Comparison of ENCODE assay signal across 1 cellular context in the genomic region with DNA sequence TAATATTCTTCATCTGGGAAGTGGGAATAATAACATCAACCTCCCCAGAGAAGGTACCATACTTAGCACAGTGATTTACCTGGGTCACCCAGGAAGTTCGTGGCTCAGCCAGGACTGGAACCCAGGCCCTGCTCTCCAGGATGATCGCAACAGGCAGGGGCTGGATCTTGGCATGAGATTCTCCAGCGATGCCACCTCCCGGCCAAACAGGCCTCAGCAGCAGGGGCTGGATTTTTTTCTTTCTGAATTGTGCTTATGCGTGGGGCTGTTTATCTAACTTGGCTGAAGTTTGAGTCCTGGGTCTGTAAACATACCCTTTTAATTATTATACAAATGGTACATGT.
TF ChIP-seq lines count a peak whose summit lies in the region.

No MANE protein-coding gene starts in this region.

TF ChIP-seq in HepG2, 621 proteins besides CTCF, POLR2A, EP300 and RAD21 (continued from another document and continues in another):
- TF ChIP-seq DZIP1 (CRISPR knock-in tag; IDR thresholded peaks at IDR 0.05): no peak
- TF ChIP-seq, protein P1, sequence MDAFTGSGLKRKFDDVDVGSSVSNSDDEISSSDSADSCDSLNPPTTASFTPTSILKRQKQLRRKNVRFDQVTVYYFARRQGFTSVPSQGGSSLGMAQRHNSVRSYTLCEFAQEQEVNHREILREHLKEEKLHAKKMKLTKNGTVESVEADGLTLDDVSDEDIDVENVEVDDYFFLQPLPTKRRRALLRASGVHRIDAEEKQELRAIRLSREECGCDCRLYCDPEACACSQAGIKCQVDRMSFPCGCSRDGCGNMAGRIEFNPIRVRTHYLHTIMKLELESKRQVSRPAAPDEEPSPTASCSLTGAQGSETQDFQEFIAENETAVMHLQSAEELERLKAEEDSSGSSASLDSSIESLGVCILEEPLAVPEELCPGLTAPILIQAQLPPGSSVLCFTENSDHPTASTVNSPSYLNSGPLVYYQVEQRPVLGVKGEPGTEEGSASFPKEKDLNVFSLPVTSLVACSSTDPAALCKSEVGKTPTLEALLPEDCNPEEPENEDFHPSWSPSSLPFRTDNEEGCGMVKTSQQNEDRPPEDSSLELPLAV (CRISPR knock-in tag; conservative IDR thresholded peaks at IDR 0.05; ENCODE audit: low read depth): no peak
- TF ChIP-seq ZNF589 (CRISPR knock-in tag; conservative IDR thresholded peaks at IDR 0.05): no peak
- no peak for TF ChIP-seq HOXD1 (CRISPR knock-in tag; IDR thresholded peaks at IDR 0.05)
- TF ChIP-seq PITX1 (CRISPR knock-in tag; IDR thresholded peaks at IDR 0.05): no peak; the same call in 1 of the 2 replicates
- no peak for TF ChIP-seq ZNF7 (CRISPR knock-in tag; IDR thresholded peaks at IDR 0.05)
- 0 out of 2 replicates have a peak, but pooled peaks have one; percentile 64 for TF ChIP-seq ZNF274 (CRISPR knock-in tag; IDR thresholded peaks at IDR 0.05)
- peak; percentile 44; the same call in 1 of the 2 replicates for TF ChIP-seq ZNF652 (CRISPR knock-in tag; IDR thresholded peaks at IDR 0.05; ENCODE audit: borderline replicate concordance, low read depth)
- TF ChIP-seq FOXA3 (CRISPR knock-in tag; IDR thresholded peaks at IDR 0.05): peak; percentile 22; the same call in 1 of the 2 replicates
- TF ChIP-seq BHLHE40 (IDR thresholded peaks at IDR 0.05; ENCODE audit: low read length): no peak
- no peak for TF ChIP-seq THYN1 (CRISPR knock-in tag; IDR thresholded peaks at IDR 0.05; ENCODE audit: borderline replicate concordance, low read depth)
- TF ChIP-seq YY1 (IDR thresholded peaks at IDR 0.05; ENCODE audit: insufficient read depth, insufficient replicate concordance, low read depth, low read length): no peak
- 0 out of 2 replicates have a peak, but pooled peaks have one; percentile 29 for TF ChIP-seq HDAC1 (CRISPR knock-in tag; IDR thresholded peaks at IDR 0.05)
- no peak for TF ChIP-seq ZNF646 (CRISPR knock-in tag; IDR thresholded peaks at IDR 0.05)
- no peak for TF ChIP-seq SMYD3 (CRISPR knock-in tag; IDR thresholded peaks at IDR 0.05)
- no peak for TF ChIP-seq REXO4 (CRISPR knock-in tag; IDR thresholded peaks at IDR 0.05; ENCODE audit: borderline replicate concordance)
- no peak for TF ChIP-seq RFX3 (CRISPR knock-in tag; IDR thresholded peaks at IDR 0.05)
- no peak for TF ChIP-seq ZNF317 (CRISPR knock-in tag; IDR thresholded peaks at IDR 0.05)
- TF ChIP-seq, protein P2, sequence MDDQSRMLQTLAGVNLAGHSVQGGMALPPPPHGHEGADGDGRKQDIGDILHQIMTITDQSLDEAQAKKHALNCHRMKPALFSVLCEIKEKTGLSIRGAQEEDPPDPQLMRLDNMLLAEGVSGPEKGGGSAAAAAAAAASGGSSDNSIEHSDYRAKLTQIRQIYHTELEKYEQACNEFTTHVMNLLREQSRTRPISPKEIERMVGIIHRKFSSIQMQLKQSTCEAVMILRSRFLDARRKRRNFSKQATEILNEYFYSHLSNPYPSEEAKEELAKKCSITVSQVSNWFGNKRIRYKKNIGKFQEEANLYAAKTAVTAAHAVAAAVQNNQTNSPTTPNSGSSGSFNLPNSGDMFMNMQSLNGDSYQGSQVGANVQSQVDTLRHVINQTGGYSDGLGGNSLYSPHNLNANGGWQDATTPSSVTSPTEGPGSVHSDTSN (CRISPR knock-in tag; IDR thresholded peaks at IDR 0.05; ENCODE audit: borderline replicate concordance): no peak
- TF ChIP-seq RBM22 (optimal IDR thresholded peaks at IDR 0.05; ENCODE audit: low read length): no peak
- no peak for TF ChIP-seq DR1 (CRISPR knock-in tag; IDR thresholded peaks at IDR 0.05)
- no peak for TF ChIP-seq ZNF639 (CRISPR knock-in tag; conservative IDR thresholded peaks at IDR 0.05)
- TF ChIP-seq SRSF4 (IDR thresholded peaks at IDR 0.05; ENCODE audit: low read depth, low read length, poor library complexity, severe bottlenecking): no peak
- no peak for TF ChIP-seq IKZF4 (CRISPR knock-in tag; IDR thresholded peaks at IDR 0.05; ENCODE audit: borderline replicate concordance, low read depth, not compliant biosample characterization)
- TF ChIP-seq MZF1 (CRISPR knock-in tag; IDR thresholded peaks at IDR 0.05; ENCODE audit: borderline replicate concordance): no peak
- TF ChIP-seq KDM3A (CRISPR knock-in tag; IDR thresholded peaks at IDR 0.05; ENCODE audit: low read depth): no peak
- TF ChIP-seq, protein P3, sequence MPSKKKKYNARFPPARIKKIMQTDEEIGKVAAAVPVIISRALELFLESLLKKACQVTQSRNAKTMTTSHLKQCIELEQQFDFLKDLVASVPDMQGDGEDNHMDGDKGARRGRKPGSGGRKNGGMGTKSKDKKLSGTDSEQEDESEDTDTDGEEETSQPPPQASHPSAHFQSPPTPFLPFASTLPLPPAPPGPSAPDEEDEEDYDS (CRISPR knock-in tag; IDR thresholded peaks at IDR 0.05): 0 out of 2 replicates have a peak, but pooled peaks have one; percentile 14
- TF ChIP-seq, protein P4, sequence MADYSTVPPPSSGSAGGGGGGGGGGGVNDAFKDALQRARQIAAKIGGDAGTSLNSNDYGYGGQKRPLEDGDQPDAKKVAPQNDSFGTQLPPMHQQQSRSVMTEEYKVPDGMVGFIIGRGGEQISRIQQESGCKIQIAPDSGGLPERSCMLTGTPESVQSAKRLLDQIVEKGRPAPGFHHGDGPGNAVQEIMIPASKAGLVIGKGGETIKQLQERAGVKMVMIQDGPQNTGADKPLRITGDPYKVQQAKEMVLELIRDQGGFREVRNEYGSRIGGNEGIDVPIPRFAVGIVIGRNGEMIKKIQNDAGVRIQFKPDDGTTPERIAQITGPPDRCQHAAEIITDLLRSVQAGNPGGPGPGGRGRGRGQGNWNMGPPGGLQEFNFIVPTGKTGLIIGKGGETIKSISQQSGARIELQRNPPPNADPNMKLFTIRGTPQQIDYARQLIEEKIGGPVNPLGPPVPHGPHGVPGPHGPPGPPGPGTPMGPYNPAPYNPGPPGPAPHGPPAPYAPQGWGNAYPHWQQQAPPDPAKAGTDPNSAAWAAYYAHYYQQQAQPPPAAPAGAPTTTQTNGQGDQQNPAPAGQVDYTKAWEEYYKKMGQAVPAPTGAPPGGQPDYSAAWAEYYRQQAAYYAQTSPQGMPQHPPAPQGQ (CRISPR knock-in tag; IDR thresholded peaks at IDR 0.05; ENCODE audit: borderline replicate concordance): no peak
- TF ChIP-seq ZNF460 (CRISPR knock-in tag; IDR thresholded peaks at IDR 0.05; ENCODE audit: borderline replicate concordance): no peak
- no peak for TF ChIP-seq EHMT2 (IDR thresholded peaks at IDR 0.05; ENCODE audit: borderline replicate concordance, low read depth, low read length)
- no peak for TF ChIP-seq HMG20A (CRISPR knock-in tag; IDR thresholded peaks at IDR 0.05; ENCODE audit: borderline replicate concordance)
- TF ChIP-seq, protein P5, sequence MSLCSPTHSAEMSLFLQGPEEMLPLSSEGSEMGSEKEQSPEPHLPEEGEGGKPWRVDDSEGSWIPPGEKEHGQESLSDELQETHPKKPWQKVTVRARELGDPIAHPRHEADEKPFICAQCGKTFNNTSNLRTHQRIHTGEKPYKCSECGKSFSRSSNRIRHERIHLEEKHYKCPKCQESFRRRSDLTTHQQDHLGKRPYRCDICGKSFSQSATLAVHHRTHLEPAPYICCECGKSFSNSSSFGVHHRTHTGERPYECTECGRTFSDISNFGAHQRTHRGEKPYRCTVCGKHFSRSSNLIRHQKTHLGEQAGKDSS (CRISPR knock-in tag; IDR thresholded peaks at IDR 0.05; ENCODE audit: borderline replicate concordance, low read depth): 0 out of 2 replicates have a peak, but pooled peaks have one; percentile 6
- no peak for TF ChIP-seq CENPBD1 (CRISPR knock-in tag; IDR thresholded peaks at IDR 0.05; ENCODE audit: borderline replicate concordance, low read depth)
- peak; percentile 83 for TF ChIP-seq STAG1 (CRISPR knock-in tag; IDR thresholded peaks at IDR 0.05)
- TF ChIP-seq ZNF749 (CRISPR knock-in tag; IDR thresholded peaks at IDR 0.05; ENCODE audit: borderline replicate concordance): no peak
- TF ChIP-seq SCMH1 (CRISPR knock-in tag; IDR thresholded peaks at IDR 0.05; ENCODE audit: borderline replicate concordance): no peak
- TF ChIP-seq STAT6 (CRISPR knock-in tag; IDR thresholded peaks at IDR 0.05; ENCODE audit: borderline replicate concordance): no peak
- TF ChIP-seq NKX3-1 (CRISPR knock-in tag; IDR thresholded peaks at IDR 0.05): no peak
- no peak for TF ChIP-seq POLR2AphosphoS2 (IDR thresholded peaks at IDR 0.05; ENCODE audit: low read depth, low read length)
- no peak for TF ChIP-seq U2AF1 (optimal IDR thresholded peaks at IDR 0.05; ENCODE audit: low read depth, low read length)
